Comparison of ENCODE assay signal across 17 cellular contexts in genomic region chr9:107819772-107820171, GRCh38.
A peak's percentile ranks its signal among the peaks of the same experiment; 100 is the strongest.
DNase-seq lines count a peak whose midpoint lies in the region; ATAC-seq and TF ChIP-seq lines count a peak whose summit lies in the region.
"Had no signal": no experiment of that assay in that cellular context is flagged by ENCODE, and none has a peak within 500 bp of the region (broad histone marks: within the 10 kb centered on the region; RNA-seq: fewer than 3 reads in every experiment).

No MANE protein-coding gene starts in this region.

- peak; percentile 0 for DNase-seq in NCI-H2107 treated with DMSO at 0.1 percent for 48 hours (lab: John Stamatoyannopoulos, UW; ENCODE audit: unreplicated experiment)
- DNase-seq in NCI-H2107 (lab: John Stamatoyannopoulos, UW): no peak
- DNase-seq in NCI-H2196 treated with DMSO at 0.1 percent for 48 hours (lab: John Stamatoyannopoulos, UW; ENCODE audit: unreplicated experiment): peak; percentile 77
- DNase-seq in right cardiac atrium: peak in 1 of 3 donors; percentile 51
- DNase-seq in superior temporal gyrus (ENCODE audit: extremely low spot score): peak; percentile 19
- DNase-seq in natural killer cell: no peak
- DNase-seq: 8988T; activated CD4-positive, alpha-beta T cell treated with anti-CD3 and anti-CD28 coated beads, Interleukin-2, amount 10 ng/mL, durations not matched to agents 7 days and 5 days; effector memory CD8-positive, alpha-beta T cell; kidney glomerular epithelial cell; T-cell had no signal

- H3K4me3 Mint-ChIP-seq in natural killer cell: no peak overlapping the region
- H3K4me3 Mint-ChIP-seq: activated CD4-positive, alpha-beta T cell treated with anti-CD3 and anti-CD28 coated beads, Interleukin-2, amount 10 ng/mL, durations not matched to agents 7 days and 5 days; effector memory CD8-positive, alpha-beta T cell; nephron; T-cell had no signal

- TF ChIP-seq CTCF in natural killer cell (IDR thresholded peaks at IDR 0.05): no peak

- intact Hi-C loops in right cardiac atrium (cut with DNase I): loop anchor here in 1 of 4 donors (10.0 kb wide), 1 partner anchor 225 kb away; no protein-coding TSS in a partner anchor
- intact Hi-C loops in natural killer cell (cut with micrococcal nuclease): no loop called here

- H3K4me1 Mint-ChIP-seq in natural killer cell: no peaks in the 10 kb centered on the region
- H3K4me1 Mint-ChIP-seq: activated CD4-positive, alpha-beta T cell treated with anti-CD3 and anti-CD28 coated beads, Interleukin-2, amount 10 ng/mL, durations not matched to agents 7 days and 5 days; T-cell had no signal

- WGBS in right cardiac atrium: 67% methylated on average over 9 of the region's 9 CpGs

- no peak overlapping the region for H3K27ac ChIP-seq in right cardiac atrium (ENCODE audit: low read length)
- H3K27ac ChIP-seq: gastroesophageal sphincter, skin epidermis, thoracic aorta had no signal

- no peaks in the 10 kb centered on the region for H3K4me1 ChIP-seq in right cardiac atrium (ENCODE audit: control insufficient read depth, insufficient read depth, low read length)

- H3K27ac Mint-ChIP-seq in natural killer cell: no peak overlapping the region
- H3K27ac Mint-ChIP-seq: activated CD4-positive, alpha-beta T cell treated with anti-CD3 and anti-CD28 coated beads, Interleukin-2, amount 10 ng/mL, durations not matched to agents 7 days and 5 days; effector memory CD8-positive, alpha-beta T cell; nephron; T-cell had no signal

- H3K4me3 ChIP-seq in right cardiac atrium (ENCODE audit: low read length): no peak overlapping the region
- H3K4me3 ChIP-seq: gastroesophageal sphincter, skin epidermis, thoracic aorta had no signal

- H3K27me3 Mint-ChIP-seq in natural killer cell (ENCODE audit: low read depth in 2 of 2): no peaks in the 10 kb centered on the region
- H3K27me3 Mint-ChIP-seq: activated CD4-positive, alpha-beta T cell treated with anti-CD3 and anti-CD28 coated beads, Interleukin-2, amount 10 ng/mL, durations not matched to agents 7 days and 5 days; effector memory CD8-positive, alpha-beta T cell; T-cell had no signal

- H3K36me3 Mint-ChIP-seq in natural killer cell: no peaks in the 10 kb centered on the region
- H3K36me3 Mint-ChIP-seq: T-cell had no signal

- ATAC-seq in right cardiac atrium (peak; percentile 39 to 40), HG02759 (IDR thresholded peaks at IDR 0.05; ENCODE audit: unreplicated experiment) (no peak), natural killer cell (no peak), GM21619 (IDR thresholded peaks at IDR 0.05; ENCODE audit: unreplicated experiment) (no peak)
- ATAC-seq: effector memory CD8-positive, alpha-beta T cell; gastroesophageal sphincter; T-cell had no signal

- H3K9me3 Mint-ChIP-seq in natural killer cell: peaks cover 0 to 2% of the 10 kb centered on the region in 2 donors
- H3K9me3 Mint-ChIP-seq: nephron had no signal

- H3K27me3 ChIP-seq in right cardiac atrium (ENCODE audit: control insufficient read depth, insufficient read depth): no peaks in the 10 kb centered on the region
- H3K27me3 ChIP-seq: gastroesophageal sphincter had no signal

- no peaks in the 10 kb centered on the region for H3K9me3 ChIP-seq in right cardiac atrium (ENCODE audit: control insufficient read depth, low read length)
- H3K9me3 ChIP-seq: gastroesophageal sphincter, thoracic aorta had no signal

Comparison
In these comparisons a context has a peak if more than half of its experiments do, and no peak if none do; other contexts are left out.
1. DNase-seq: peak in NCI-H2107 treated with DMSO at 0.1 percent for 48 hours (single experiment), NCI-H2196 treated with DMSO at 0.1 percent for 48 hours (single experiment) and superior temporal gyrus (single experiment); none in NCI-H2107 (single experiment) and natural killer cell (single experiment).
2. ATAC-seq: peak in right cardiac atrium (2 of 2); none in HG02759 (single experiment), natural killer cell (0 of 3) and GM21619 (single experiment).